Comparison of ENCODE assay signal across 1 cellular context in genomic region chr12:34022079-34022830, GRCh38.
TF ChIP-seq lines count a peak whose summit lies in the region.

ALG10 (plus strand) TSS chr12:34022496; CDS start chr12:34022600, 104 bp downstream.

TF ChIP-seq in HEK293, 187 proteins besides CTCF, POLR2A, EP300 and RAD21 (continued from another document and continues in another):
- TF ChIP-seq ZNF645 (tag by site-specific recombination; IDR thresholded peaks at IDR 0.05) (no peak), ZNF426 (tag by site-specific recombination; IDR thresholded peaks at IDR 0.05) (no peak), ZNF544 (tag by site-specific recombination; IDR thresholded peaks at IDR 0.05) (no peak), ZNF202 (tag by site-specific recombination; IDR thresholded peaks at IDR 0.05; ENCODE audit: borderline replicate concordance) (no peak), ZBTB17 (tag by site-specific recombination; IDR thresholded peaks at IDR 0.05) (peak; percentile 44), ZNF169 (tag by site-specific recombination; IDR thresholded peaks at IDR 0.05) (no peak), ZSCAN16 (tag by site-specific recombination; IDR thresholded peaks at IDR 0.05) (no peak), ZNF660 (tag by site-specific recombination; IDR thresholded peaks at IDR 0.05) (peak; percentile 83), ZNF792 (tag by site-specific recombination; IDR thresholded peaks at IDR 0.05) (no peak), ZNF311 (tag by site-specific recombination; IDR thresholded peaks at IDR 0.05; ENCODE audit: borderline replicate concordance) (no peak), ZNF391 (tag by site-specific recombination; IDR thresholded peaks at IDR 0.05; ENCODE audit: borderline replicate concordance, low read depth) (no peak), ZNF341 (tag by site-specific recombination; IDR thresholded peaks at IDR 0.05; ENCODE audit: low read depth) (no peak), BCL11B (tag by site-specific recombination; IDR thresholded peaks at IDR 0.05; ENCODE audit: low read depth) (no peak), ZNF48 (tag by site-specific recombination; IDR thresholded peaks at IDR 0.05) (no peak), ZFHX2 (tag by site-specific recombination; conservative IDR thresholded peaks at IDR 0.05) (no peak), GLIS2 (tag by site-specific recombination; IDR thresholded peaks at IDR 0.05) (no peak), HOXD13 (CRISPR knock-in tag; IDR thresholded peaks at IDR 0.05; ENCODE audit: borderline replicate concordance) (no peak), ZBTB11 (tag by site-specific recombination; conservative IDR thresholded peaks at IDR 0.05; ENCODE audit: low read depth) (peak; percentile 98), YY2 (tag by site-specific recombination; IDR thresholded peaks at IDR 0.05) (no peak), ZNF580 (tag by site-specific recombination; IDR thresholded peaks at IDR 0.05) (peak; percentile 97), KLF16 (tag by site-specific recombination; IDR thresholded peaks at IDR 0.05) (no peak), ZNF654 (tag by site-specific recombination; IDR thresholded peaks at IDR 0.05; ENCODE audit: low read depth) (peak; percentile 83), ZBTB10 (tag by site-specific recombination; IDR thresholded peaks at IDR 0.05) (no peak), PRDM1 (tag by site-specific recombination; IDR thresholded peaks at IDR 0.05) (no peak), BCL11A (tag by site-specific recombination; IDR thresholded peaks at IDR 0.05; ENCODE audit: low read depth) (no peak), MYNN (tag by site-specific recombination; IDR thresholded peaks at IDR 0.05; ENCODE audit: borderline replicate concordance) (no peak), ZNF302 (tag by site-specific recombination; IDR thresholded peaks at IDR 0.05; ENCODE audit: low read depth) (no peak), ZFP37 (tag by site-specific recombination; IDR thresholded peaks at IDR 0.05) (no peak), ZNF561 (tag by site-specific recombination; IDR thresholded peaks at IDR 0.05; ENCODE audit: borderline replicate concordance) (no peak), ZNF549 (tag by site-specific recombination; IDR thresholded peaks at IDR 0.05) (no peak), ZFP41 (tag by site-specific recombination; IDR thresholded peaks at IDR 0.05; ENCODE audit: borderline replicate concordance) (no peak), ZNF404 (tag by site-specific recombination; IDR thresholded peaks at IDR 0.05) (no peak), ZNF626 (tag by site-specific recombination; IDR thresholded peaks at IDR 0.05) (no peak), ZNF623 (tag by site-specific recombination; IDR thresholded peaks at IDR 0.05) (no peak), ZNF280D (tag by site-specific recombination; IDR thresholded peaks at IDR 0.05) (no peak), KLF10 (tag by site-specific recombination; IDR thresholded peaks at IDR 0.05) (no peak), GLI4 (tag by site-specific recombination; IDR thresholded peaks at IDR 0.05) (no peak), ZNF133 (tag by site-specific recombination; IDR thresholded peaks at IDR 0.05) (no peak), ZNF555 (tag by site-specific recombination; conservative IDR thresholded peaks at IDR 0.05) (no peak), ZNF121 (tag by site-specific recombination; IDR thresholded peaks at IDR 0.05) (no peak)
- TF ChIP-seq, protein P1, sequence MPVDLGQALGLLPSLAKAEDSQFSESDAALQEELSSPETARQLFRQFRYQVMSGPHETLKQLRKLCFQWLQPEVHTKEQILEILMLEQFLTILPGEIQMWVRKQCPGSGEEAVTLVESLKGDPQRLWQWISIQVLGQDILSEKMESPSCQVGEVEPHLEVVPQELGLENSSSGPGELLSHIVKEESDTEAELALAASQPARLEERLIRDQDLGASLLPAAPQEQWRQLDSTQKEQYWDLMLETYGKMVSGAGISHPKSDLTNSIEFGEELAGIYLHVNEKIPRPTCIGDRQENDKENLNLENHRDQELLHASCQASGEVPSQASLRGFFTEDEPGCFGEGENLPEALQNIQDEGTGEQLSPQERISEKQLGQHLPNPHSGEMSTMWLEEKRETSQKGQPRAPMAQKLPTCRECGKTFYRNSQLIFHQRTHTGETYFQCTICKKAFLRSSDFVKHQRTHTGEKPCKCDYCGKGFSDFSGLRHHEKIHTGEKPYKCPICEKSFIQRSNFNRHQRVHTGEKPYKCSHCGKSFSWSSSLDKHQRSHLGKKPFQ (tag by site-specific recombination; IDR thresholded peaks at IDR 0.05): no peak
- TF ChIP-seq, protein P2, sequence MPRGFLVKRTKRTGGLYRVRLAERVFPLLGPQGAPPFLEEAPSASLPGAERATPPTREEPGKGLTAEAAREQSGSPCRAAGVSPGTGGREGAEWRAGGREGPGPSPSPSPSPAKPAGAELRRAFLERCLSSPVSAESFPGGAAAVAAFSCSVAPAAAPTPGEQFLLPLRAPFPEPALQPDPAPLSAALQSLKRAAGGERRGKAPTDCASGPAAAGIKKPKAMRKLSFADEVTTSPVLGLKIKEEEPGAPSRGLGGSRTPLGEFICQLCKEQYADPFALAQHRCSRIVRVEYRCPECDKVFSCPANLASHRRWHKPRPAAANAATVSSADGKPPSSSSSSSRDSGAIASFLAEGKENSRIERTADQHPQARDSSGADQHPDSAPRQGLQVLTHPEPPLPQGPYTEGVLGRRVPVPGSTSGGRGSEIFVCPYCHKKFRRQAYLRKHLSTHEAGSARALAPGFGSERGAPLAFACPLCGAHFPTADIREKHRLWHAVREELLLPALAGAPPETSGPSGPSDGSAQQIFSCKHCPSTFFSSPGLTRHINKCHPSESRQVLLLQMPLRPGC (tag by site-specific recombination; IDR thresholded peaks at IDR 0.05): peak; percentile 26; the same call in 1 of the 2 replicates
- TF ChIP-seq, protein P3, sequence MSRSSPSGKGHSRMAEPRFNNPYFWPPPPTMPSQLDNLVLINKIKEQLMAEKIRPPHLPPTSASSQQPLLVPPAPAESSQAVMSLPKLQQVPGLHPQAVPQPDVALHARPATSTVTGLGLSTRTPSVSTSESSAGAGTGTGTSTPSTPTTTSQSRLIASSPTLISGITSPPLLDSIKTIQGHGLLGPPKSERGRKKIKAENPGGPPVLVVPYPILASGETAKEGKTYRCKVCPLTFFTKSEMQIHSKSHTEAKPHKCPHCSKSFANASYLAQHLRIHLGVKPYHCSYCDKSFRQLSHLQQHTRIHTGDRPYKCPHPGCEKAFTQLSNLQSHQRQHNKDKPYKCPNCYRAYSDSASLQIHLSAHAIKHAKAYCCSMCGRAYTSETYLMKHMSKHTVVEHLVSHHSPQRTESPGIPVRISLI (tag by site-specific recombination; IDR thresholded peaks at IDR 0.05): peak; percentile 85
- TF ChIP-seq, protein P4, sequence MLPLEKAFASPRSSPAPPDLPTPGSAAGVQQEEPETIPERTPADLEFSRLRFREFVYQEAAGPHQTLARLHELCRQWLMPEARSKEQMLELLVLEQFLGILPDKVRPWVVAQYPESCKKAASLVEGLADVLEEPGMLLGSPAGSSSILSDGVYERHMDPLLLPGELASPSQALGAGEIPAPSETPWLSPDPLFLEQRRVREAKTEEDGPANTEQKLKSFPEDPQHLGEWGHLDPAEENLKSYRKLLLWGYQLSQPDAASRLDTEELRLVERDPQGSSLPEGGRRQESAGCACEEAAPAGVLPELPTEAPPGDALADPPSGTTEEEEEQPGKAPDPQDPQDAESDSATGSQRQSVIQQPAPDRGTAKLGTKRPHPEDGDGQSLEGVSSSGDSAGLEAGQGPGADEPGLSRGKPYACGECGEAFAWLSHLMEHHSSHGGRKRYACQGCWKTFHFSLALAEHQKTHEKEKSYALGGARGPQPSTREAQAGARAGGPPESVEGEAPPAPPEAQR (tag by site-specific recombination; IDR thresholded peaks at IDR 0.05): no peak
- TF ChIP-seq, protein P5, sequence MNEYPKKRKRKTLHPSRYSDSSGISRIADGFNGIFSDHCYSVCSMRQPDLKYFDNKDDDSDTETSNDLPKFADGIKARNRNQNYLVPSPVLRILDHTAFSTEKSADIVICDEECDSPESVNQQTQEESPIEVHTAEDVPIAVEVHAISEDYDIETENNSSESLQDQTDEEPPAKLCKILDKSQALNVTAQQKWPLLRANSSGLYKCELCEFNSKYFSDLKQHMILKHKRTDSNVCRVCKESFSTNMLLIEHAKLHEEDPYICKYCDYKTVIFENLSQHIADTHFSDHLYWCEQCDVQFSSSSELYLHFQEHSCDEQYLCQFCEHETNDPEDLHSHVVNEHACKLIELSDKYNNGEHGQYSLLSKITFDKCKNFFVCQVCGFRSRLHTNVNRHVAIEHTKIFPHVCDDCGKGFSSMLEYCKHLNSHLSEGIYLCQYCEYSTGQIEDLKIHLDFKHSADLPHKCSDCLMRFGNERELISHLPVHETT (tag by site-specific recombination; IDR thresholded peaks at IDR 0.05): no peak
- TF ChIP-seq, protein P6, sequence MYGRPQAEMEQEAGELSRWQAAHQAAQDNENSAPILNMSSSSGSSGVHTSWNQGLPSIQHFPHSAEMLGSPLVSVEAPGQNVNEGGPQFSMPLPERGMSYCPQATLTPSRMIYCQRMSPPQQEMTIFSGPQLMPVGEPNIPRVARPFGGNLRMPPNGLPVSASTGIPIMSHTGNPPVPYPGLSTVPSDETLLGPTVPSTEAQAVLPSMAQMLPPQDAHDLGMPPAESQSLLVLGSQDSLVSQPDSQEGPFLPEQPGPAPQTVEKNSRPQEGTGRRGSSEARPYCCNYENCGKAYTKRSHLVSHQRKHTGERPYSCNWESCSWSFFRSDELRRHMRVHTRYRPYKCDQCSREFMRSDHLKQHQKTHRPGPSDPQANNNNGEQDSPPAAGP (tag by site-specific recombination; IDR thresholded peaks at IDR 0.05): 0 out of 2 replicates have a peak, but pooled peaks have one; percentile 18
